Comparison of ENCODE assay signal across 19 cellular contexts in genomic region chr2:219515874-219516629, GRCh38. TPM values are rescaled to one million over a fixed set of nuclear protein-coding genes. Genes with fewer than 3 reads are reported as not detected.
"Had no signal": no experiment of that assay in that cellular context is flagged by ENCODE, and none has a peak within 500 bp of the region (broad histone marks: within the 10 kb centered on the region; RNA-seq: fewer than 3 reads in every experiment).

No MANE protein-coding gene starts in this region.

- DNase-seq: activated naive CD4-positive, alpha-beta T cell treated with anti-CD3 and anti-CD28 coated beads for 36 hours; dorsolateral prefrontal cortex; endodermal cell; erythroblast; midbrain; stimulated activated CD4-positive, alpha-beta T cell treated with anti-CD3 and anti-CD28 coated beads, Interleukin-12 subunit alpha, Interleukin-12 subunit beta, amount 100 ng/mL, for 4 hours; stimulated activated CD4-positive, alpha-beta T cell treated with anti-CD3 and anti-CD28 coated beads, Interleukin-2, amount 100 ng/mL, for 24 hours; thyroid gland had no signal

- H3K27ac ChIP-seq: cardiac muscle cell, gastroesophageal sphincter, neutrophil, parathyroid adenoma, thyroid gland had no signal

- H3K27me3 ChIP-seq: cardiac muscle cell had no signal

- ATAC-seq: activated CD4-positive, CD25-positive, alpha-beta regulatory T cell treated with anti-CD3 and anti-CD28 coated beads, Interleukin-2, amount 50 U/mL, for 24 hours; gastroesophageal sphincter; left lobe of liver; stimulated activated memory B cell treated with anti-CD40 and anti-IgM and Interleukin-4, amounts not matched to agents 10 μg/mL and 1 μg/mL and 100 μg/mL, for 72 hours had no signal

RNA-seq across cellular contexts. Expression of gene ASIC4, which starts 1.8 kb away (rescaled TPM):
- total RNA-seq: activated naive CD4-positive, alpha-beta T cell treated with anti-CD3 and anti-CD28 coated beads for 36 hours; activated T-helper 2 cell treated with anti-CD3 and anti-CD28 coated beads, Interferon-gamma antibody, Interleukin-2, Interleukin-4, amounts not matched to agents 10 μg/mL and 5 μg/mL and 100 μg/mL, durations not matched to agents 14 hours and 24 hours and 36 hours; lung microvascular endothelial cell; renal cortical epithelial cell; thyroid gland had no signal

RNA-seq across cellular contexts. Expression of gene TMEM198, which starts 27.8 kb away (rescaled TPM):
- total RNA-seq: lung microvascular endothelial cell had no signal

RNA-seq across cellular contexts. Expression of gene OBSL1, which starts 55.3 kb away (rescaled TPM):
- total RNA-seq: T-helper 2 cell treated with Interferon-gamma antibody and Interleukin-4, amounts not matched to agents 100 ng/mL and 5 ng/mL, for 36 hours had no signal
